In genomic region chr3:109073116-109073515, GRCh38 we compare ENCODE assay signal across 19 cellular contexts. TPM values are rescaled to one million over a fixed set of nuclear protein-coding genes. Genes with fewer than 3 reads are reported as not detected.
DNase-seq lines count a peak whose midpoint lies in the region; ATAC-seq and TF ChIP-seq lines count a peak whose summit lies in the region.
"Had no signal": no experiment of that assay in that cellular context is flagged by ENCODE, and none has a peak within 500 bp of the region (broad histone marks: within the 10 kb centered on the region; RNA-seq: fewer than 3 reads in every experiment).

No MANE protein-coding gene starts in this region.

- no peak overlapping the region for H3K4me3 Mint-ChIP-seq in nephron progenitor cell
- H3K4me3 Mint-ChIP-seq: CD8-positive, alpha-beta T cell; HFFc6 had no signal

- no peak for ATAC-seq in GM18511 (IDR thresholded peaks at IDR 0.05; ENCODE audit: unreplicated experiment)
- ATAC-seq: CD8-positive, alpha-beta T cell; HCT116; HepG2 had no signal

- H3K79me2 ChIP-seq in Karpas-422 (ENCODE audit: low read length) = no peaks in the 10 kb centered on the region

- H3K4me1 ChIP-seq in BLaER1 (peaks cover 21% of the 10 kb centered on the region), Karpas-422 (ENCODE audit: low read length) (peaks cover 13% of the 10 kb centered on the region)

- H3K27me3 ChIP-seq in BLaER1 = no peaks in the 10 kb centered on the region
- H3K27me3 ChIP-seq in Karpas-422 (ENCODE audit: low read length) = no peaks in the 10 kb centered on the region
- H3K27me3 ChIP-seq: BLaER1 treated with 17β-estradiol and CSF1 and Interleukin-3, amounts not matched to agents 10 nM and 100 nM had no signal

- no peaks in the 10 kb centered on the region for H3K9me2 ChIP-seq in Karpas-422 (replicated peaks; ENCODE audit: insufficient read depth, low read length)

- H2AFZ ChIP-seq in Karpas-422 (ENCODE audit: low read length) = no peak overlapping the region
- H2AFZ ChIP-seq: GM23248 had no signal

- H3K9ac ChIP-seq in BLaER1 (no peak overlapping the region), Karpas-422 (ENCODE audit: low read length) (no peak overlapping the region)
- H3K9ac ChIP-seq: BLaER1 treated with 17β-estradiol and CSF1 and Interleukin-3, amounts not matched to agents 10 nM and 100 nM; GM23248 had no signal

- peaks cover 9% of the 10 kb centered on the region for H3K27me3 Mint-ChIP-seq in nephron progenitor cell (ENCODE audit: low read depth, poor library complexity)

- peak overlapping the region; percentile 52 for H3K27ac Mint-ChIP-seq in nephron progenitor cell
- H3K27ac Mint-ChIP-seq: CD8-positive, alpha-beta T cell; HFFc6; IgD-negative memory B cell had no signal

- H4K20me1 ChIP-seq in BLaER1 (no peaks in the 10 kb centered on the region), Karpas-422 (ENCODE audit: insufficient read depth, low read depth, low read length) (no peaks in the 10 kb centered on the region)
- H4K20me1 ChIP-seq: BLaER1 treated with 17β-estradiol and CSF1 and Interleukin-3, amounts not matched to agents 10 nM and 100 nM had no signal

- peak; percentile 17 for DNase-seq in Karpas-422
- peak; percentile 59 for DNase-seq in OCI-M1 (lab: John Stamatoyannopoulos, UW)
- DNase-seq in nephron progenitor cell = no peak
- DNase-seq in NCI-H82 treated with DMSO at 0.1 percent for 48 hours (lab: John Stamatoyannopoulos, UW; ENCODE audit: unreplicated experiment) = no peak
- DNase-seq in SKM-1 (lab: John Stamatoyannopoulos, UW; ENCODE audit: unreplicated experiment) = no peak
- DNase-seq in NCI-H1930 (lab: John Stamatoyannopoulos, UW) = no peak
- DNase-seq: 8988T; Calu3; CD8-positive, alpha-beta T cell; DMS79 treated with DMSO at 0.1 percent for 48 hours; GF-D8; GM23248; HFFc6 had no signal

- H3K4me2 ChIP-seq in BLaER1 = peak overlapping the region; percentile 74; the same call in 1 of the 2 replicates
- no peak overlapping the region for H3K4me2 ChIP-seq in Karpas-422 (ENCODE audit: low read depth, low read length, poor library complexity, severe bottlenecking)

- peaks cover 5% of the 10 kb centered on the region for H3K9me3 Mint-ChIP-seq in nephron progenitor cell
- H3K9me3 Mint-ChIP-seq: CD8-positive, alpha-beta T cell; HFFc6; IgD-negative memory B cell had no signal

- H3K36me3 ChIP-seq in BLaER1 = no peaks in the 10 kb centered on the region
- no peaks in the 10 kb centered on the region for H3K36me3 ChIP-seq in Karpas-422 (ENCODE audit: insufficient read depth, low read length)
- H3K36me3 ChIP-seq: BLaER1 treated with 17β-estradiol and CSF1 and Interleukin-3, amounts not matched to agents 10 nM and 100 nM had no signal

- no peaks in the 10 kb centered on the region for H3K36me3 Mint-ChIP-seq in nephron progenitor cell (ENCODE audit: low read depth)
- H3K36me3 Mint-ChIP-seq: CD8-positive, alpha-beta T cell; IgD-negative memory B cell had no signal

- no peaks in the 10 kb centered on the region for H3K4me1 Mint-ChIP-seq in nephron progenitor cell

- no peak overlapping the region for H3K4me3 ChIP-seq in BLaER1
- no peak overlapping the region for H3K4me3 ChIP-seq in Karpas-422 (ENCODE audit: low read length)
- H3K4me3 ChIP-seq: BLaER1 treated with 17β-estradiol and CSF1 and Interleukin-3, amounts not matched to agents 10 nM and 100 nM; GM23248 had no signal

- H3K9me3 ChIP-seq in BLaER1 (no peaks in the 10 kb centered on the region), Karpas-422 (ENCODE audit: low read length) (no peaks in the 10 kb centered on the region)

- no peak for TF ChIP-seq CTCF in nephron progenitor cell (IDR thresholded peaks at IDR 0.05)

- H3K27ac ChIP-seq in BLaER1 (no peak overlapping the region), Karpas-422 (ENCODE audit: low read length) (no peak overlapping the region)
- H3K27ac ChIP-seq: GM23248 had no signal

RNA-seq across cellular contexts. Expression of gene MORC1, which starts 44.8 kb away (rescaled TPM):
- total RNA-seq in Karpas-422 (2014; rRNA removed; shearing (Covaris generic); ENCODE audit: low replicate concordance) = not detected in 2 replicates
- total RNA-seq: Calu3; CD8-positive, alpha-beta T cell; GM23248; HepG2; HFFc6 had no signal

Comparison
In these comparisons a context has a peak if more than half of its experiments do, and no peak if none do; other contexts are left out.
1. DNase-seq: peak in Karpas-422 (single experiment) and OCI-M1 (single experiment); none in nephron progenitor cell (single experiment), NCI-H82 treated with DMSO at 0.1 percent for 48 hours (single experiment), SKM-1 (single experiment) and NCI-H1930 (0 of 2).